In genomic region chr3:111547645-111548044, GRCh38 we compare ENCODE assay signal across 1 cellular context.
TF ChIP-seq lines count a peak whose summit lies in the region.

No MANE protein-coding gene starts in this region.

TF ChIP-seq in GM12878, 131 proteins besides CTCF, POLR2A, EP300 and RAD21:
- TF ChIP-seq CEBPZ (IDR thresholded peaks at IDR 0.05; ENCODE audit: low read depth, low read length): no peak
- TF ChIP-seq DPF2 (IDR thresholded peaks at IDR 0.05): peak; percentile 64
- no peak for TF ChIP-seq JUND (IDR thresholded peaks at IDR 0.05; ENCODE audit: low read depth, low read length)
- TF ChIP-seq, protein P1, sequence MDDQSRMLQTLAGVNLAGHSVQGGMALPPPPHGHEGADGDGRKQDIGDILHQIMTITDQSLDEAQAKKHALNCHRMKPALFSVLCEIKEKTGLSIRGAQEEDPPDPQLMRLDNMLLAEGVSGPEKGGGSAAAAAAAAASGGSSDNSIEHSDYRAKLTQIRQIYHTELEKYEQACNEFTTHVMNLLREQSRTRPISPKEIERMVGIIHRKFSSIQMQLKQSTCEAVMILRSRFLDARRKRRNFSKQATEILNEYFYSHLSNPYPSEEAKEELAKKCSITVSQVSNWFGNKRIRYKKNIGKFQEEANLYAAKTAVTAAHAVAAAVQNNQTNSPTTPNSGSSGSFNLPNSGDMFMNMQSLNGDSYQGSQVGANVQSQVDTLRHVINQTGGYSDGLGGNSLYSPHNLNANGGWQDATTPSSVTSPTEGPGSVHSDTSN (IDR thresholded peaks at IDR 0.05; ENCODE audit: insufficient replicate concordance, low read depth, low read length): no peak
- TF ChIP-seq ZBTB4 (CRISPR knock-in tag; IDR thresholded peaks at IDR 0.05): no peak
- TF ChIP-seq IKZF2 (IDR thresholded peaks at IDR 0.05): peak; percentile 36 to 60; a peak in 3 of 4 replicates
- 0 out of 2 replicates have a peak, but pooled peaks have one; percentile 5 for TF ChIP-seq JUNB (IDR thresholded peaks at IDR 0.05)
- TF ChIP-seq SRF (IDR thresholded peaks at IDR 0.05; ENCODE audit: low read depth in 2 of 2, low read length in 2 of 2): no peak
- no peak for TF ChIP-seq ATF3 (IDR thresholded peaks at IDR 0.05; ENCODE audit: borderline replicate concordance, extremely low read depth, low read depth, low read length)
- TF ChIP-seq NBN (IDR thresholded peaks at IDR 0.05): peak; percentile 23; the same call in 1 of the 2 replicates
- TF ChIP-seq SMARCA5 (IDR thresholded peaks at IDR 0.05): peak; percentile 27; the same call in 1 of the 2 replicates
- peak; percentile 92 for TF ChIP-seq RUNX3 (IDR thresholded peaks at IDR 0.05; ENCODE audit: low read length)
- TF ChIP-seq RAD51 (IDR thresholded peaks at IDR 0.05): peak; percentile 17; the same call in 1 of the 2 replicates
- no peak for TF ChIP-seq PML (IDR thresholded peaks at IDR 0.05; ENCODE audit: low read length)
- no peak for TF ChIP-seq GATAD2B (conservative IDR thresholded peaks at IDR 0.05; ENCODE audit: low read depth)
- TF ChIP-seq BHLHE40 (IDR thresholded peaks at IDR 0.05; ENCODE audit: borderline replicate concordance in 1 of 2, low read depth in 2 of 2, low read length in 1 of 2): peak in 1 of 2 experiments; percentile 39; a peak in 1 of 4 replicates
- TF ChIP-seq BMI1 (IDR thresholded peaks at IDR 0.05; ENCODE audit: borderline replicate concordance): no peak
- TF ChIP-seq ZBTB40 (IDR thresholded peaks at IDR 0.05; ENCODE audit: borderline replicate concordance): no peak
- TF ChIP-seq STAT1 (conservative IDR thresholded peaks at IDR 0.05): no peak
- no peak for TF ChIP-seq ZZZ3 (IDR thresholded peaks at IDR 0.05; ENCODE audit: control insufficient read depth, insufficient read length, low read depth)
- no peak for TF ChIP-seq NFIC (IDR thresholded peaks at IDR 0.05; ENCODE audit: low read depth, low read length)
- no peak for TF ChIP-seq NRF1 (conservative IDR thresholded peaks at IDR 0.05; ENCODE audit: low read depth, low read length)
- TF ChIP-seq MTA2 (IDR thresholded peaks at IDR 0.05; ENCODE audit: low read depth): peak; percentile 69; the same call in 1 of the 2 replicates
- TF ChIP-seq ZBTB11 (CRISPR knock-in tag; IDR thresholded peaks at IDR 0.05): no peak
- no peak for TF ChIP-seq POLR2AphosphoS5 (IDR thresholded peaks at IDR 0.05; ENCODE audit: low read length)
- no peak for TF ChIP-seq SMC3 (IDR thresholded peaks at IDR 0.05; ENCODE audit: borderline replicate concordance, low read length)
- TF ChIP-seq CEBPB (IDR thresholded peaks at IDR 0.05; ENCODE audit: borderline replicate concordance in 1 of 2, low read depth in 2 of 2, low read length in 2 of 2): no peak
- TF ChIP-seq NR2F1 (conservative IDR thresholded peaks at IDR 0.05): 0 out of 2 replicates have a peak, but pooled peaks have one; percentile 18
- TF ChIP-seq, protein P2, sequence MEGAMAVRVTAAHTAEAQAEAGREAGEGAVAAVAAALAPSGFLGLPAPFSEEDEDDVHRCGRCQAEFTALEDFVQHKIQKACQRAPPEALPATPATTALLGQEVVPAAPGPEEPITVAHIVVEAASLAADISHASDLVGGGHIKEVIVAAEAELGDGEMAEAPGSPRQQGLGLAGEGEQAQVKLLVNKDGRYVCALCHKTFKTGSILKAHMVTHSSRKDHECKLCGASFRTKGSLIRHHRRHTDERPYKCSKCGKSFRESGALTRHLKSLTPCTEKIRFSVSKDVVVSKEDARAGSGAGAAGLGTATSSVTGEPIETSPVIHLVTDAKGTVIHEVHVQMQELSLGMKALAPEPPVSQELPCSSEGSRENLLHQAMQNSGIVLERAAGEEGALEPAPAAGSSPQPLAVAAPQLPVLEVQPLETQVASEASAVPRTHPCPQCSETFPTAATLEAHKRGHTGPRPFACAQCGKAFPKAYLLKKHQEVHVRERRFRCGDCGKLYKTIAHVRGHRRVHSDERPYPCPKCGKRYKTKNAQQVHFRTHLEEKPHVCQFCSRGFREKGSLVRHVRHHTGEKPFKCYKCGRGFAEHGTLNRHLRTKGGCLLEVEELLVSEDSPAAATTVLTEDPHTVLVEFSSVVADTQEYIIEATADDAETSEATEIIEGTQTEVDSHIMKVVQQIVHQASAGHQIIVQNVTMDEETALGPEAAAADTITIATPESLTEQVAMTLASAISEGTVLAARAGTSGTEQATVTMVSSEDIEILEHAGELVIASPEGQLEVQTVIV (IDR thresholded peaks at IDR 0.05; ENCODE audit: borderline replicate concordance, partially characterized antibody): no peak
- no peak for TF ChIP-seq NR2C1 (IDR thresholded peaks at IDR 0.05)
- TF ChIP-seq, protein P3, sequence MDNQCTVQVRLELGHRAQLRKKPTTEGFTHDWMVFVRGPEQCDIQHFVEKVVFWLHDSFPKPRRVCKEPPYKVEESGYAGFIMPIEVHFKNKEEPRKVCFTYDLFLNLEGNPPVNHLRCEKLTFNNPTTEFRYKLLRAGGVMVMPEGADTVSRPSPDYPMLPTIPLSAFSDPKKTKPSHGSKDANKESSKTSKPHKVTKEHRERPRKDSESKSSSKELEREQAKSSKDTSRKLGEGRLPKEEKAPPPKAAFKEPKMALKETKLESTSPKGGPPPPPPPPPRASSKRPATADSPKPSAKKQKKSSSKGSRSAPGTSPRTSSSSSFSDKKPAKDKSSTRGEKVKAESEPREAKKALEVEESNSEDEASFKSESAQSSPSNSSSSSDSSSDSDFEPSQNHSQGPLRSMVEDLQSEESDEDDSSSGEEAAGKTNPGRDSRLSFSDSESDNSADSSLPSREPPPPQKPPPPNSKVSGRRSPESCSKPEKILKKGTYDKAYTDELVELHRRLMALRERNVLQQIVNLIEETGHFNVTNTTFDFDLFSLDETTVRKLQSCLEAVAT (IDR thresholded peaks at IDR 0.05): peak; percentile 80
- TF ChIP-seq IKZF1 (conservative IDR thresholded peaks at IDR 0.05): peak; percentile 54
- peak in 1 of 2 experiments; percentile 8; a peak in 1 of 4 replicates for TF ChIP-seq ETV6 (conservative IDR thresholded peaks at IDR 0.05 in 1 of 2, IDR thresholded peaks at IDR 0.05 in 1 of 2; ENCODE audit: borderline replicate concordance in 1 of 2, low read depth in 1 of 2)
- TF ChIP-seq SREBF1 (IDR thresholded peaks at IDR 0.05; ENCODE audit: low read length): no peak
- TF ChIP-seq HDAC6 (IDR thresholded peaks at IDR 0.05; ENCODE audit: unreplicated experiment): no peak
- 0 out of 2 replicates have a peak, but pooled peaks have one; percentile 8 for TF ChIP-seq GABPA (IDR thresholded peaks at IDR 0.05; ENCODE audit: low read depth)
- no peak for TF ChIP-seq FOXK2 (IDR thresholded peaks at IDR 0.05)
- TF ChIP-seq CBFB (IDR thresholded peaks at IDR 0.05; ENCODE audit: low read depth): 0 out of 2 replicates have a peak, but pooled peaks have one; percentile 43
